8 cellular contexts compared by ENCODE assay signal in the genomic region with DNA sequence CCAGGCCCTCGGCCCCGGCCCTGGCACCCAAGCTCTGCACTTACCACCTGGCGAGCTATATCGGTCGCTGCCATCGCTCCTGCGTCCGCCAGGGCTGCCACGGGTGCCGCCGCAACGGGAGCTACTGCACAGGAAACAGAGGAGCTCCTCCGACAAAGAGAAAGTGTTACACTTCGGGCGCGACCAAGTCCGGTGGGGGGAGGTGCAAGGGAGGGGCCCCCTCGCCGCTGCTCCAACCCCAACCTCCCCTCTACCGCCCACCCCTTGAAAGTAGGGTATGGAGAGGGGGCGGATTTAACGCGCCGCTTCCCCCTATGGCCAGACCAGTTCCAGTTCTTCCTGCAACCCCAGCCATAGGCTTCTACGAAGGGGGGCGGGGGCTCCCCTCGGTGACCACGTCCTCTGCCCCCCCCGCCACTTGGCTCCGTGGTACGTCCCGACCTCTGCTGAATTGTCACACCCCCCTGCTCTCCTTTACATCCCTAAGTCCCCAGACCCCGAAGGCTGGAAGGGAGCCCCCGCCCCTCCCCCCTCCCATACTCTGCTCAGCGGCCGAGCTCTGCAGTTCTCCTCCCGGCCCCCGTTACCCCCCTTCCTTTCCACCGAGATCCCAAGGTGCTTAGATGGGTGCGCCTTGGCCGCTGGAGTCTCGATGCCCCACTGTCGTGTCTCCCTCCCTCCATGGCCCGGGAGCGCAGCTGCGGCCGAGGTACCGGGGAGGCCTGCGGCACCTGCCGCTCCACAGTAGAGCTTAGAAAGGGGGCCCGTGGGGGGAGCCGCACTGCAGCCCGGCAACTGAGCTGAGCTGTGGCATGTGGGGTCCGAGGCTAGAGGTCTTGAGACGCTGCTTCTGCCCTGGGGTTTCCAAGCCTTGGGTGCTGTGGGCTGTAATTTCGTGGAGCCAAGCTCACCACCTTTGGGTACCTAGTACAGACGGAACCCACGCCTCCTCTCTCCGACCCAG. TPM values are rescaled to one million over a fixed set of nuclear protein-coding genes. Genes with fewer than 3 reads are reported as not detected.
DNase-seq lines count a peak whose midpoint lies in the region; ATAC-seq and TF ChIP-seq lines count a peak whose summit lies in the region.

A gene (minus strand): TSS at position 137 of the 964 bp plus-strand sequence. CDS start 63 bp downstream, at position 74.

- ATAC-seq in GM21423 (IDR thresholded peaks at IDR 0.05; ENCODE audit: unreplicated experiment): peak; percentile 70

- peak within 1 kb of the TSS; percentile 31 for H3K23ac ChIP-seq in neuronal stem cell (ENCODE audit: low read depth, low read length, poor library complexity)

- peak within 1 kb of the TSS; percentile 64 for H3K18ac ChIP-seq in neuronal stem cell (ENCODE audit: low read length)

- no peak within 1 kb of the TSS for H3K14ac ChIP-seq in neuronal stem cell (ENCODE audit: low read length)

- H3K4ac ChIP-seq in neuronal stem cell (ENCODE audit: low read length): no peak within 1 kb of the TSS

- peak within 1 kb of the TSS; percentile 73 to 93 for H3K4me3 ChIP-seq in neuronal stem cell (ENCODE audit: low read length in 2 of 2)

- H2AK5ac ChIP-seq in neuronal stem cell (ENCODE audit: low read depth, low read length): no peak within 1 kb of the TSS

- H3K36me3 ChIP-seq in neuronal stem cell (replicated peaks in 1 of 2; ENCODE audit: control insufficient read depth in 2 of 2, insufficient read depth in 2 of 2, low read length in 2 of 2): no peaks in the 10 kb centered on the region

- H2BK12ac ChIP-seq in neuronal stem cell (ENCODE audit: low read length): no peak within 1 kb of the TSS

- H3K27me3 ChIP-seq in neuronal stem cell (ENCODE audit: control insufficient read depth in 3 of 3, insufficient read depth in 3 of 3, low read depth in 1 of 3, low read length in 3 of 3): peaks cover 0 to 11% (median 0%) of the 10 kb centered on the region in 3 experiments

- H4K8ac ChIP-seq in neuronal stem cell (ENCODE audit: low read depth, low read length): no peak within 1 kb of the TSS

- no peak within 1 kb of the TSS for H2BK5ac ChIP-seq in neuronal stem cell (ENCODE audit: low read length)

- WGBS in neuronal stem cell (ENCODE audit: extremely low coverage in 2 of 2, insufficient read length in 2 of 2, insufficient replicate concordance in 1 of 2), 2 donors: no CpG with 5 or more reads among the region's 59 CpGs

- H3K4me2 ChIP-seq in neuronal stem cell (ENCODE audit: insufficient read depth, low read length, poor library complexity, severe bottlenecking): peak within 1 kb of the TSS; percentile 77

- no peak within 1 kb of the TSS for H4K91ac ChIP-seq in neuronal stem cell (ENCODE audit: low read depth, low read length, poor library complexity)

- H2BK120ac ChIP-seq in neuronal stem cell (ENCODE audit: low read depth, low read length): no peak within 1 kb of the TSS

- no peak within 1 kb of the TSS for H3K27ac ChIP-seq in neuronal stem cell (replicated peaks; ENCODE audit: low read length)

- TF ChIP-seq POLR2A in Raji (IDR thresholded peaks at IDR 0.05; ENCODE audit: insufficient read depth, low read depth, low read length): peak; percentile 87

- peak within 1 kb of the TSS; percentile 86 for H3K9ac ChIP-seq in neuronal stem cell (ENCODE audit: low read depth, low read length, poor library complexity)

- H2BK15ac ChIP-seq in neuronal stem cell (ENCODE audit: low read length): no peak within 1 kb of the TSS

- DNase-seq in DMS53 (lab: John Stamatoyannopoulos, UW): peak; percentile 87
- peak; percentile 67 for DNase-seq in HuH-7 (ENCODE audit: low spot score)
- DNase-seq in activated T-helper 9 cell treated with anti-CD3 and anti-CD28 coated beads, Interleukin-2, amount 50 U/mL, for 16 hours (ENCODE audit: low read depth): peak; percentile 79
- DNase-seq in foreskin melanocyte: peak; percentile 54
- peak; percentile 66 for DNase-seq in neuronal stem cell (ENCODE audit: low spot score)
- DNase-seq in superior temporal gyrus (ENCODE audit: extremely low spot score): peak; percentile 20

- peak within 1 kb of the TSS; percentile 91 for H2AFZ ChIP-seq in neuronal stem cell (ENCODE audit: low read length)

- peaks cover 1 to 2% of the 10 kb centered on the region in 2 donors for H3K4me1 ChIP-seq in neuronal stem cell (ENCODE audit: control insufficient read depth in 2 of 2, insufficient read depth in 1 of 2, low read depth in 1 of 2, low read length in 2 of 2)

- no peaks in the 10 kb centered on the region for H3K9me3 ChIP-seq in neuronal stem cell (replicated peaks in 1 of 2; ENCODE audit: control insufficient read depth in 2 of 2, insufficient read depth in 1 of 2, low read depth in 1 of 2, low read length in 2 of 2)

- H3K79me1 ChIP-seq in neuronal stem cell (ENCODE audit: low read depth, low read length): no peaks in the 10 kb centered on the region

RNA-seq across cellular contexts. Expression of the gene that starts here (rescaled TPM):
- polyA plus RNA-seq in neuronal stem cell (2013, experiment 1 of 2): 24.3 TPM
- 25.3 TPM for polyA plus RNA-seq in neuronal stem cell (2013, experiment 2 of 2)

Comparison
In these comparisons a context has a peak if more than half of its experiments do, and no peak if none do; other contexts are left out.
1. DNase-seq: peak in every context shown above with its lines; median percentile 87 in DMS53; 79 in activated T-helper 9 cell treated with anti-CD3 and anti-CD28 coated beads, Interleukin-2, amount 50 U/mL, for 16 hours; 67 in HuH-7; 66 in neuronal stem cell; 54 in foreskin melanocyte; 20 in superior temporal gyrus.